Comparison of ENCODE assay signal across 18 cellular contexts in the genomic region with DNA sequence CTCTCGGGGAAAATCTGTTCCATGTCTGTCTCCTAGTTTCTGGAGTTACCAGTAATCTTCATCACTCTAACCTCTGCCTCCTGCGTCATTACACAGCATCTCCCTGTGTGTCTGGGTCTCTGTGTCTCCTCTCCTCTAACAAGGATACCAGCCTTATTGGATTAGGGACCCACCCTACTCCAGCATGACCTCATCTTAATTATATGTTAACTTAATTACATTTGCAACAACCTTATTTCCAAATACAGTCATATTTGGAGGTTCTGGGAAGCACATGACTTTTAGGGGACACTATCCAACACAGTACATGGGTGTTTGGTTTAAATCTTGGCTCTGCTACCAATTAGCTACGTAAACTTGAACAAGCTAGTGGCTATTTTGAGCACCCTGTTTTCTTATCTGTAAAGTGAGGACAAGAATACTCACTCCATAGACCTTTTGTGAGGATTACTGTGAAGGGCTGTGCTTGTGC.
A peak's percentile ranks its signal among the peaks of the same experiment; 100 is the strongest.
DNase-seq lines count a peak whose midpoint lies in the region; ATAC-seq, FAIRE-seq and TF ChIP-seq lines count a peak whose summit lies in the region.
"Had no signal": no experiment of that assay in that cellular context is flagged by ENCODE, and none has a peak within 500 bp of the region (broad histone marks: within the 10 kb centered on the region; RNA-seq: fewer than 3 reads in every experiment).

No MANE protein-coding gene starts in this region.

- no peaks in the 10 kb centered on the region for H3K36me3 ChIP-seq in heart right ventricle
- H3K36me3 ChIP-seq in endodermal cell (ENCODE audit: control insufficient read depth, insufficient read depth, low read length), result no peaks in the 10 kb centered on the region
- H3K36me3 ChIP-seq: neural progenitor cell, upper lobe of right lung had no signal

- H3K4me1 Mint-ChIP-seq in endodermal cell, result peaks cover 41% of the 10 kb centered on the region

- H3K9me3 ChIP-seq in heart right ventricle (no peaks in the 10 kb centered on the region), endodermal cell (ENCODE audit: control insufficient read depth, low read length) (no peaks in the 10 kb centered on the region)
- H3K9me3 ChIP-seq: upper lobe of right lung had no signal

- no peaks in the 10 kb centered on the region for H3K27me3 Mint-ChIP-seq in endodermal cell (ENCODE audit: insufficient read depth)

- no peaks in the 10 kb centered on the region for H3K9me3 Mint-ChIP-seq in endodermal cell
- H3K9me3 Mint-ChIP-seq: neural progenitor cell; T-helper 1 cell treated with Interleukin-12 subunit alpha and Interleukin-12 subunit beta and Interleukin-4 antibody, amounts not matched to agents 30 μg/mL and 1 μg/mL, for 36 hours had no signal

- H3K4me3 Mint-ChIP-seq in endodermal cell, result no peak overlapping the region
- H3K4me3 Mint-ChIP-seq: neural progenitor cell; T-helper 1 cell treated with Interleukin-12 subunit alpha and Interleukin-12 subunit beta and Interleukin-4 antibody, amounts not matched to agents 30 μg/mL and 1 μg/mL, for 36 hours had no signal

- DNase-seq in EH (ENCODE audit: low read depth), result peak; percentile 58
- peak in 1 of 2 donors; percentile 32 for DNase-seq in heart right ventricle
- no peak for DNase-seq in sciatic nerve (ENCODE audit: low spot score)
- DNase-seq in endodermal cell, result no peak
- DNase-seq in midbrain (lab: John Stamatoyannopoulos, UW), result no peak
- DNase-seq in central memory CD4-positive, alpha-beta T cell, result no peak
- DNase-seq: dermis blood vessel endothelial cell, GOT3, NCI-H2029 treated with DMSO at 0.1 percent for 48 hours, NCI-H774, upper lobe of right lung had no signal

- intact Hi-C loops in heart right ventricle (cut with DNase I) (loop anchor here in 7 of 10 donors (2.0 to 10.0 kb wide), 5 partner anchors 42 to 493 kb away; no protein-coding TSS in a partner anchor), sciatic nerve (cut with DNase I) (loop anchor here (10.0 kb wide), 1 partner anchor 495 kb away; no protein-coding TSS in a partner anchor)

- 22 to 32% methylated on average over 3 of the region's 3 CpGs for WGBS in heart right ventricle, 2 donors
- 88 to 93% methylated on average over 2 to 3 of the region's 3 CpGs for WGBS in endodermal cell (ENCODE audit: insufficient coverage in 1 of 2, insufficient read length in 1 of 2), 2 experiments

- no peak overlapping the region for H3K4me3 ChIP-seq in heart right ventricle
- H3K4me3 ChIP-seq in endodermal cell (ENCODE audit: low read length), result no peak overlapping the region
- H3K4me3 ChIP-seq: lung, neural progenitor cell, upper lobe of right lung had no signal

- H3K27ac ChIP-seq in heart right ventricle (peak overlapping the region; percentile 27 to 79 (median 61)), endodermal cell (ENCODE audit: low read depth, low read length) (no peak overlapping the region)
- H3K27ac ChIP-seq: neural progenitor cell, RWPE1, upper lobe of right lung had no signal

- H3K4me1 ChIP-seq in heart right ventricle (peaks cover 3 to 37% (median 25%) of the 10 kb centered on the region in 9 donors), endodermal cell (ENCODE audit: control insufficient read depth, insufficient read depth, low read length) (peaks cover 8% of the 10 kb centered on the region)
- H3K4me1 ChIP-seq: neural progenitor cell had no signal

- H3K9ac ChIP-seq in endodermal cell (ENCODE audit: extremely low read depth, low read length, poor library complexity, severe bottlenecking), result no peak overlapping the region
- H3K9ac ChIP-seq: neural progenitor cell had no signal

- H3K36me3 Mint-ChIP-seq in endodermal cell (ENCODE audit: low read depth), result no peaks in the 10 kb centered on the region
- H3K36me3 Mint-ChIP-seq: neural progenitor cell had no signal

- ATAC-seq in heart right ventricle (peak; percentile 72 to 96 (median 88)), sciatic nerve (peak; percentile 14), HG03460 (IDR thresholded peaks at IDR 0.05; ENCODE audit: unreplicated experiment) (no peak)
- ATAC-seq: HepG2, upper lobe of right lung had no signal

- TF ChIP-seq CTCF in heart right ventricle (IDR thresholded peaks at IDR 0.05), result no peak
- TF ChIP-seq CTCF in endodermal cell (conservative IDR thresholded peaks at IDR 0.05), result no peak

- H3K27me3 ChIP-seq in heart right ventricle, result no peaks in the 10 kb centered on the region
- H3K27me3 ChIP-seq in endodermal cell (ENCODE audit: control insufficient read depth, insufficient read depth, low read length, poor library complexity, severe bottlenecking), result no peaks in the 10 kb centered on the region
- H3K27me3 ChIP-seq: neural progenitor cell, upper lobe of right lung had no signal

- no peak overlapping the region for H3K27ac Mint-ChIP-seq in endodermal cell
- H3K27ac Mint-ChIP-seq: neural progenitor cell; T-helper 1 cell treated with Interleukin-12 subunit alpha and Interleukin-12 subunit beta and Interleukin-4 antibody, amounts not matched to agents 30 μg/mL and 1 μg/mL, for 36 hours had no signal

- peak; percentile 65 for FAIRE-seq in TTC549 (lab: Jason Lieb, UNC)
- FAIRE-seq: HepG2 had no signal
